15 cellular contexts compared by ENCODE assay signal in the genomic region with DNA sequence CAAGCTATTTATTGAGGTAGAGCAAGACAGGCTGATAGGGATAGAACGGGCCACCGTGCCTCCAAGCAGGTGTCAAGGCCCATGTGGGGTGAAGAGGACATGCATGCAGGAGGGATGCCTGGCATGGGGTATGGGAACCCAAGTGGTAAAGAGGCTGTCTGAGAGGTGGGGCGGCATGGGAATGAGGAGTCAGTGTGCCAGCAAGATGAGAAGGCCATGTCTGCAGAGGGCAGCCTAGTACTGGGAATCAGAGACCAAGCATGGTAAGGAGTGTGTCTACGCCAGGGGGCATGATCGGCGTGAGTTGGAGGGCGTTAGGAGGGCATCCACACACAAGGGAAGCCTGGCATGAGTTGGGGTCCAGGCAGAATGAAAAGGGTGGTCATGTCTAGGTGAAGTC.
DNase-seq lines count a peak whose midpoint lies in the region; ATAC-seq, FAIRE-seq and TF ChIP-seq lines count a peak whose summit lies in the region.
"Had no signal": no experiment of that assay in that cellular context is flagged by ENCODE, and none has a peak within 500 bp of the region (broad histone marks: within the 10 kb centered on the region; RNA-seq: fewer than 3 reads in every experiment).

No MANE protein-coding gene starts in this region.

- CTCF ChIA-PET in A673 (lab: Charles Lee) (no interaction called here), HepG2 (lab: Yijun Ruan, JAX; ENCODE audit: low intra/inter-chr PET ratio, low total read pairs) (no interaction called here)

- H3K79me2 ChIP-seq in HepG2 (ENCODE audit: insufficient read depth, low read length) = no peaks in the 10 kb centered on the region

- H3K27me3 ChIP-seq in A673 (replicated peaks; ENCODE audit: insufficient read depth, low read depth, low read length, poor library complexity) (no peaks in the 10 kb centered on the region), WERI-Rb-1 (ENCODE audit: insufficient read depth, low read depth, severe bottlenecking) (no peaks in the 10 kb centered on the region), HepG2 (ENCODE audit: control insufficient read depth in 1 of 2, insufficient read depth in 2 of 2, low read length in 2 of 2) (no peaks in the 10 kb centered on the region; a peak in 1 of 5 replicates)
- H3K27me3 ChIP-seq: breast epithelium, right lobe of liver had no signal

- no peaks in the 10 kb centered on the region for H3K4me1 ChIP-seq in A673 (ENCODE audit: insufficient read depth, low read length, poor library complexity, severe bottlenecking)
- H3K4me1 ChIP-seq in HepG2 (ENCODE audit: insufficient read depth, low read length) = no peaks in the 10 kb centered on the region
- H3K4me1 ChIP-seq: breast epithelium, right lobe of liver had no signal

- TF ChIP-seq CTCF in A673 (conservative IDR thresholded peaks at IDR 0.05; ENCODE audit: low read depth, low read length) (0 out of 2 replicates have a peak, but pooled peaks have one; percentile 26), WERI-Rb-1 (IDR thresholded peaks at IDR 0.05; ENCODE audit: low read depth, low read length) (peak; percentile 51; the same call in 1 of the 2 replicates), HepG2 (CRISPR knock-in tag; IDR thresholded peaks at IDR 0.05) (peak; percentile 58)

- DNase-seq in A673 (ENCODE audit: low spot score) (no peak), WERI-Rb-1 (no peak), HepG2 (ENCODE audit: low spot score) (peak; percentile 7), AG08395 (ENCODE audit: low spot score) (no peak), RPMI8226 (no peak)
- DNase-seq: activated CD4-positive, alpha-beta T cell treated with anti-CD3 and anti-CD28 coated beads for 36 hours; activated naive CD4-positive, alpha-beta T cell treated with anti-CD3 and anti-CD28 coated beads, Interleukin-2, amount 50 U/mL, for 16 hours; effector CD8-positive, alpha-beta T cell; NCI-H187 treated with DMSO at 0.1 percent for 48 hours; right lobe of liver; stimulated activated CD4-positive, alpha-beta T cell treated with anti-CD3 and anti-CD28 coated beads, Interleukin-4, amount 100 ng/mL, for 4 hours had no signal

- no TSS peak for BruUV-seq in A673 (replicated peaks; lab: Mats Ljungman, UMichigan)
- no TSS peak for BruUV-seq in HepG2 (replicated peaks; lab: Mats Ljungman, UMichigan)

- intact Hi-C loops in A673 (cut with micrococcal nuclease; ENCODE audit: unreplicated experiment) (no loop called here), HepG2 (cut with micrococcal nuclease; ENCODE audit: unreplicated experiment) (loop anchor here (2.0 kb wide), 1 partner anchor 109 kb away; no protein-coding TSS in a partner anchor)

- no peaks in the 10 kb centered on the region for H3K9me3 ChIP-seq in A673 (ENCODE audit: low read depth, low read length, poor library complexity, severe bottlenecking)
- no peaks in the 10 kb centered on the region for H3K9me3 ChIP-seq in WERI-Rb-1 (ENCODE audit: severe bottlenecking)
- no peaks in the 10 kb centered on the region for H3K9me3 ChIP-seq in HepG2 (ENCODE audit: low read length)
- H3K9me3 ChIP-seq: breast epithelium had no signal

- in situ Hi-C loops in HepG2 (cut with HindIII; ENCODE audit: extremely low pct_ligation_motif_present, low pct_unique_long_range_greater_than_20kb) = loop anchor here (25.0 kb wide), 1 partner anchor 484 kb away; no protein-coding TSS in a partner anchor

- FAIRE-seq in HepG2 (lab: Jason Lieb, UNC) = no peak

- POLR2A ChIA-PET in A673 (lab: Charles Lee; ENCODE audit: low non-redundant PET) = no interaction called here
- POLR2A ChIA-PET in HepG2 (lab: Yijun Ruan, JAX) = no interaction called here

- TF ChIP-seq EP300 in HepG2 (IDR thresholded peaks at IDR 0.05; ENCODE audit: low read depth in 2 of 2, low read length in 2 of 2) = no peak
- no peak for TF ChIP-seq EP300 in HepG2 (CRISPR knock-in tag; IDR thresholded peaks at IDR 0.05; ENCODE audit: borderline replicate concordance)

- H3K27ac ChIP-seq in A673 (ENCODE audit: low read depth, low read length, poor library complexity, severe bottlenecking) (no peak overlapping the region), WERI-Rb-1 (no peak overlapping the region), HepG2 (ENCODE audit: extremely low read length, insufficient read depth, low read length) (no peak overlapping the region)
- H3K27ac ChIP-seq: breast epithelium, right lobe of liver had no signal

- 6% methylated on average over 7 of the region's 7 CpGs for WGBS in HepG2 (ENCODE audit: low lambda C conversion rate)

- H2AFZ ChIP-seq in HepG2 (ENCODE audit: low read length) = no peak overlapping the region

- no peaks in the 10 kb centered on the region for H4K20me1 ChIP-seq in HepG2 (ENCODE audit: insufficient read depth, low read length)

- no peak overlapping the region for H3K9ac ChIP-seq in HepG2 (ENCODE audit: insufficient read depth, low read depth, low read length)

- peak; percentile 50 for ATAC-seq in GM18867 (IDR thresholded peaks at IDR 0.05; ENCODE audit: unreplicated experiment)
- peak; percentile 77 for ATAC-seq in HepG2
- ATAC-seq in GM19035 (IDR thresholded peaks at IDR 0.05; ENCODE audit: unreplicated experiment) = no peak
- no peak for ATAC-seq in GM18520 (IDR thresholded peaks at IDR 0.05; ENCODE audit: unreplicated experiment)
- ATAC-seq: activated CD4-positive, alpha-beta T cell treated with anti-CD3 and anti-CD28 coated beads for 36 hours had no signal

- TF ChIP-seq RAD21 in HepG2 (CRISPR knock-in tag; IDR thresholded peaks at IDR 0.05) = peak; percentile 34; the same call in 1 of the 2 replicates

- H3K36me3 ChIP-seq in A673 (ENCODE audit: insufficient read depth, low read length, poor library complexity, severe bottlenecking) (no peaks in the 10 kb centered on the region), WERI-Rb-1 (no peaks in the 10 kb centered on the region), HepG2 (replicated peaks in 1 of 2; ENCODE audit: control insufficient read depth in 1 of 2, insufficient read depth in 2 of 2, low read length in 2 of 2) (no peaks in the 10 kb centered on the region)
- H3K36me3 ChIP-seq: breast epithelium, right lobe of liver had no signal

- no peak overlapping the region for H3K4me3 ChIP-seq in A673 (ENCODE audit: low read depth, low read length, poor library complexity, severe bottlenecking)
- no peak overlapping the region for H3K4me3 ChIP-seq in WERI-Rb-1 (ENCODE audit: low read depth, low read length)
- no peak overlapping the region for H3K4me3 ChIP-seq in HepG2 (replicated peaks in 1 of 3; ENCODE audit: insufficient read depth in 1 of 3, low read depth in 2 of 3, low read length in 3 of 3)
- H3K4me3 ChIP-seq: breast epithelium, right lobe of liver had no signal

- no peak for TF ChIP-seq POLR2A in HepG2 (IDR thresholded peaks at IDR 0.05; ENCODE audit: insufficient read depth in 1 of 2, low read depth in 2 of 2, low read length in 2 of 2)

- no peak overlapping the region for H3K4me2 ChIP-seq in HepG2 (ENCODE audit: low read depth, low read length)

TF ChIP-seq in HepG2, 621 proteins besides CTCF, POLR2A, EP300 and RAD21:
- TF ChIP-seq STAG1 (CRISPR knock-in tag; IDR thresholded peaks at IDR 0.05) (peak; percentile 71), ZMAT3 (CRISPR knock-in tag; conservative IDR thresholded peaks at IDR 0.05) (no peak), ZFP37 (CRISPR knock-in tag; IDR thresholded peaks at IDR 0.05; ENCODE audit: borderline replicate concordance) (no peak), ZBTB34 (CRISPR knock-in tag; IDR thresholded peaks at IDR 0.05) (no peak), CSRNP2 (CRISPR knock-in tag; conservative IDR thresholded peaks at IDR 0.05; ENCODE audit: low read depth) (no peak), ZNF703 (CRISPR knock-in tag; IDR thresholded peaks at IDR 0.05; ENCODE audit: borderline replicate concordance) (no peak), SMC3 (IDR thresholded peaks at IDR 0.05; ENCODE audit: low read length) (peak; percentile 44; the same call in 1 of the 2 replicates), ZBTB3 (CRISPR knock-in tag; IDR thresholded peaks at IDR 0.05; ENCODE audit: borderline replicate concordance, low read depth) (no peak), ZNF850 (CRISPR knock-in tag; conservative IDR thresholded peaks at IDR 0.05) (no peak), ZNF781 (CRISPR knock-in tag; IDR thresholded peaks at IDR 0.05; ENCODE audit: borderline replicate concordance, not compliant biosample characterization) (no peak)
- TF ChIP-seq, protein P1, sequence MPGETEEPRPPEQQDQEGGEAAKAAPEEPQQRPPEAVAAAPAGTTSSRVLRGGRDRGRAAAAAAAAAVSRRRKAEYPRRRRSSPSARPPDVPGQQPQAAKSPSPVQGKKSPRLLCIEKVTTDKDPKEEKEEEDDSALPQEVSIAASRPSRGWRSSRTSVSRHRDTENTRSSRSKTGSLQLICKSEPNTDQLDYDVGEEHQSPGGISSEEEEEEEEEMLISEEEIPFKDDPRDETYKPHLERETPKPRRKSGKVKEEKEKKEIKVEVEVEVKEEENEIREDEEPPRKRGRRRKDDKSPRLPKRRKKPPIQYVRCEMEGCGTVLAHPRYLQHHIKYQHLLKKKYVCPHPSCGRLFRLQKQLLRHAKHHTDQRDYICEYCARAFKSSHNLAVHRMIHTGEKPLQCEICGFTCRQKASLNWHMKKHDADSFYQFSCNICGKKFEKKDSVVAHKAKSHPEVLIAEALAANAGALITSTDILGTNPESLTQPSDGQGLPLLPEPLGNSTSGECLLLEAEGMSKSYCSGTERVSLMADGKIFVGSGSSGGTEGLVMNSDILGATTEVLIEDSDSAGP (CRISPR knock-in tag; IDR thresholded peaks at IDR 0.05; ENCODE audit: borderline replicate concordance) = no peak

Comparison
In these comparisons a context has a peak if more than half of its experiments do, and no peak if none do; other contexts are left out.
1. ATAC-seq: peak in GM18867 (single experiment) and HepG2 (single experiment); none in GM19035 (single experiment) and GM18520 (single experiment).
2. Peak in every context shown above with its lines, with median percentiles within 50 percentile points of each other: CTCF ChIP-seq.